In the genomic region with DNA sequence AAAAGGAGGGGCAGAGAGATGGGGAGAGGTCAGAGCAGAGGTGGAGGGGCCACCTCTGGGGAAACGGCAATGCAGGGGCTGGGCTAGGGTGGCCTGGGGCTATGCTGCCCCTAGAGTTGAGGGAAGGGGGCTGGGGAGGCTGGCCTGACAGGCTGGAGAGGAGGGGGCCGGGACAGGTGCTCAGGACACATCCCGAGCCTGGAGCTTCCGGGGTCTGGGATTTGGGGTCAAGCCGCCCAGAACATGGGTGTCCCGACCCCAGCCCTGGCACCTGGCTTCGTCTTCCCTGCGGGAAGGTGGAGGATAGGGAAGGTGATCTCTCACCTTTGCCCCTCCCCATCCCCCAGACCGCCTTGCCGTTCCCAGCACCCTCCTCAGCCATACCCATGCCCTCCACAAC, we compare ENCODE assay signal across 9 cellular contexts. TPM values are rescaled to one million over a fixed set of nuclear protein-coding genes. Genes with fewer than 3 reads are reported as not detected.
DNase-seq lines count a peak whose midpoint lies in the region; ATAC-seq, FAIRE-seq and TF ChIP-seq lines count a peak whose summit lies in the region.
"Had no signal": no experiment of that assay in that cellular context is flagged by ENCODE, and none has a peak within 500 bp of the region (broad histone marks: within the 10 kb centered on the region; RNA-seq: fewer than 3 reads in every experiment).

No MANE protein-coding gene starts in this region.

- peak overlapping the region; percentile 93 for H3K27ac Mint-ChIP-seq in stimulated activated naive CD8-positive, alpha-beta T cell treated with anti-CD3 and anti-CD28 coated beads, Interleukin-15, Interleukin-2, amounts not matched to agents 100 ng/mL and 50 ng/mL, for 24 hours

- no peak overlapping the region for H4K91ac ChIP-seq in neuronal stem cell (ENCODE audit: low read depth, low read length, poor library complexity)

- CTCF ChIA-PET in endothelial cell of umbilical vein (lab: Charles Lee): interaction anchor here (0.5 to 3.8 kb wide), 14 partner anchors 9 to 324 kb away, joined by 3 to 43 read pairs (median 6); partner anchors contain the start of gene ASF1B

- DNase-seq in stimulated activated naive CD8-positive, alpha-beta T cell treated with anti-CD3 and anti-CD28 coated beads, Interleukin-15, Interleukin-2, amounts not matched to agents 100 U/mL and 50 U/mL, for 24 hours: no peak
- no peak for DNase-seq in endothelial cell of umbilical vein (ENCODE audit: low read depth, low spot score)
- DNase-seq in neuronal stem cell (ENCODE audit: low spot score): no peak
- no peak for DNase-seq in AG20443 (ENCODE audit: low spot score)
- DNase-seq in stimulated activated CD4-positive, alpha-beta T cell treated with anti-CD3 and anti-CD28 coated beads, Interleukin-2, amount 100 ng/mL, for 48 hours: no peak
- DNase-seq in NCI-H2227 (lab: John Stamatoyannopoulos, UW; ENCODE audit: unreplicated experiment): no peak
- DNase-seq: foreskin melanocyte had no signal

- peaks cover 4% of the 10 kb centered on the region for H3K36me3 Mint-ChIP-seq in stimulated activated naive CD8-positive, alpha-beta T cell treated with anti-CD3 and anti-CD28 coated beads, Interleukin-15, Interleukin-2, amounts not matched to agents 100 ng/mL and 50 ng/mL, for 24 hours (ENCODE audit: low read depth)

- no peak for TF ChIP-seq POLR2A in endothelial cell of umbilical vein (IDR thresholded peaks at IDR 0.05; ENCODE audit: low read depth, low read length)

- no peaks in the 10 kb centered on the region for H4K20me1 ChIP-seq in endothelial cell of umbilical vein (replicated peaks; ENCODE audit: control insufficient read depth, extremely low read depth, insufficient read depth, low read length)

- TF ChIP-seq CTCF in endothelial cell of umbilical vein (IDR thresholded peaks at IDR 0.05; ENCODE audit: extremely low read depth in 1 of 2, insufficient read depth in 1 of 2, low read depth in 1 of 2, low read length in 2 of 2): no peak

- H2BK5ac ChIP-seq in neuronal stem cell (ENCODE audit: low read length): no peak overlapping the region

- H2BK120ac ChIP-seq in neuronal stem cell (ENCODE audit: low read depth, low read length): no peak overlapping the region

- H3K4me2 ChIP-seq in endothelial cell of umbilical vein (ENCODE audit: insufficient read depth, low read length) (peak overlapping the region; percentile 7), neuronal stem cell (ENCODE audit: insufficient read depth, low read length, poor library complexity, severe bottlenecking) (no peak overlapping the region)

- intact Hi-C loops in endothelial cell of umbilical vein (cut with micrococcal nuclease): loop anchor here (2.0 to 5.0 kb wide), 2 partner anchors 52 to 323 kb away; no protein-coding TSS in a partner anchor

- peak overlapping the region; percentile 42 for H3K27ac ChIP-seq in endothelial cell of umbilical vein (ENCODE audit: insufficient read depth, low read depth, low read length)
- H3K27ac ChIP-seq in neuronal stem cell (replicated peaks; ENCODE audit: low read length): peak overlapping the region; percentile 47

- no peak for FAIRE-seq in endothelial cell of umbilical vein (lab: Jason Lieb, UNC)

- POLR2A ChIA-PET in endothelial cell of umbilical vein (lab: Charles Lee): no interaction called here

- H4K8ac ChIP-seq in neuronal stem cell (ENCODE audit: low read depth, low read length): peak overlapping the region; percentile 21

- H2BK15ac ChIP-seq in neuronal stem cell (ENCODE audit: low read length): no peak overlapping the region

- H3K79me2 ChIP-seq in endothelial cell of umbilical vein (ENCODE audit: control insufficient read depth, insufficient read depth, low read length): no peaks in the 10 kb centered on the region

- H3K9me3 Mint-ChIP-seq in stimulated activated naive CD8-positive, alpha-beta T cell treated with anti-CD3 and anti-CD28 coated beads, Interleukin-15, Interleukin-2, amounts not matched to agents 100 ng/mL and 50 ng/mL, for 24 hours: no peaks in the 10 kb centered on the region

- no CpG with 5 or more reads among the region's 10 CpGs for WGBS in neuronal stem cell (ENCODE audit: extremely low coverage in 2 of 2, insufficient read length in 2 of 2, insufficient replicate concordance in 1 of 2), 2 donors

- H3K4me3 Mint-ChIP-seq in stimulated activated naive CD8-positive, alpha-beta T cell treated with anti-CD3 and anti-CD28 coated beads, Interleukin-15, Interleukin-2, amounts not matched to agents 100 ng/mL and 50 ng/mL, for 24 hours: peak overlapping the region; percentile 68

- H2BK12ac ChIP-seq in neuronal stem cell (ENCODE audit: low read length): no peak overlapping the region

- peak overlapping the region; percentile 48 for H3K9ac ChIP-seq in endothelial cell of umbilical vein (replicated peaks; ENCODE audit: extremely low read depth, insufficient read depth, low read length)
- H3K9ac ChIP-seq in neuronal stem cell (ENCODE audit: low read depth, low read length, poor library complexity): no peak overlapping the region

- H3K23ac ChIP-seq in neuronal stem cell (ENCODE audit: low read depth, low read length, poor library complexity): peak overlapping the region; percentile 27

- no peaks in the 10 kb centered on the region for H3K9me3 ChIP-seq in endothelial cell of umbilical vein (replicated peaks; ENCODE audit: control insufficient read depth, insufficient read depth, low read length)
- H3K9me3 ChIP-seq in neuronal stem cell (replicated peaks in 1 of 2; ENCODE audit: control insufficient read depth in 2 of 2, insufficient read depth in 1 of 2, low read depth in 1 of 2, low read length in 2 of 2): no peaks in the 10 kb centered on the region

- peak overlapping the region; percentile 53 for H3K18ac ChIP-seq in neuronal stem cell (ENCODE audit: low read length)

- peak overlapping the region; percentile 81 for H2AK5ac ChIP-seq in neuronal stem cell (ENCODE audit: low read depth, low read length)

- H3K79me1 ChIP-seq in neuronal stem cell (ENCODE audit: low read depth, low read length): peaks cover 13% of the 10 kb centered on the region

- H3K4ac ChIP-seq in neuronal stem cell (ENCODE audit: low read length): no peak overlapping the region

- no TSS peak for BruUV-seq in endothelial cell of umbilical vein (replicated peaks; lab: Mats Ljungman, UMichigan)

- H2AFZ ChIP-seq in endothelial cell of umbilical vein (ENCODE audit: low read depth, low read length): peak overlapping the region; percentile 25
- no peak overlapping the region for H2AFZ ChIP-seq in neuronal stem cell (ENCODE audit: low read length)

- H3K14ac ChIP-seq in neuronal stem cell (ENCODE audit: low read length): no peak overlapping the region

- H3K4me3 ChIP-seq in endothelial cell of umbilical vein (replicated peaks in 1 of 3; ENCODE audit: insufficient read depth in 1 of 3, low read depth in 1 of 3, low read length in 3 of 3): no peak overlapping the region
- no peak overlapping the region for H3K4me3 ChIP-seq in neuronal stem cell (ENCODE audit: low read length in 2 of 2)

- dilution Hi-C loops in endothelial cell of umbilical vein (cut with MboI; ENCODE audit: extremely low pct_ligation_motif_present, low sequenced_read_pairs): no loop called here

- no peak for ATAC-seq in stimulated activated naive CD8-positive, alpha-beta T cell treated with anti-CD3 and anti-CD28 coated beads, Interleukin-15, Interleukin-2, amounts not matched to agents 100 U/mL and 50 U/mL, for 24 hours
- ATAC-seq in HG03442 (IDR thresholded peaks at IDR 0.05; ENCODE audit: unreplicated experiment): no peak

- H3K9me1 ChIP-seq in endothelial cell of umbilical vein (replicated peaks; ENCODE audit: control insufficient read depth, extremely low read depth, insufficient read depth, low read length): no peaks in the 10 kb centered on the region

- no peaks in the 10 kb centered on the region for H3K27me3 Mint-ChIP-seq in stimulated activated naive CD8-positive, alpha-beta T cell treated with anti-CD3 and anti-CD28 coated beads, Interleukin-15, Interleukin-2, amounts not matched to agents 100 ng/mL and 50 ng/mL, for 24 hours

- H3K4me1 Mint-ChIP-seq in stimulated activated naive CD8-positive, alpha-beta T cell treated with anti-CD3 and anti-CD28 coated beads, Interleukin-15, Interleukin-2, amounts not matched to agents 100 ng/mL and 50 ng/mL, for 24 hours (ENCODE audit: low read depth): peaks cover 30% of the 10 kb centered on the region

- H3K4me1 ChIP-seq in endothelial cell of umbilical vein (ENCODE audit: control insufficient read depth, extremely low read depth, insufficient read depth, low read length) (peaks cover 24% of the 10 kb centered on the region), neuronal stem cell (ENCODE audit: control insufficient read depth in 2 of 2, insufficient read depth in 1 of 2, low read depth in 1 of 2, low read length in 2 of 2) (peaks cover 13 to 17% of the 10 kb centered on the region in 2 donors)

- H3K36me3 ChIP-seq in endothelial cell of umbilical vein (ENCODE audit: control insufficient read depth in 2 of 2, extremely low read depth in 1 of 2, insufficient read depth in 2 of 2, low read length in 2 of 2) (peaks cover 0 to 3% of the 10 kb centered on the region in 2 experiments), neuronal stem cell (replicated peaks in 1 of 2; ENCODE audit: control insufficient read depth in 2 of 2, insufficient read depth in 2 of 2, low read length in 2 of 2) (peaks cover 17 to 21% of the 10 kb centered on the region in 2 donors)

- H3K27me3 ChIP-seq in endothelial cell of umbilical vein (ENCODE audit: control insufficient read depth in 2 of 2, insufficient read depth in 2 of 2, low read length in 2 of 2) (no peaks in the 10 kb centered on the region), neuronal stem cell (ENCODE audit: control insufficient read depth in 3 of 3, insufficient read depth in 3 of 3, low read depth in 1 of 3, low read length in 3 of 3) (no peaks in the 10 kb centered on the region)

RNA-seq across cellular contexts. Expression of gene ASF1B, which starts 12.6 kb away (rescaled TPM):
- total RNA-seq in endothelial cell of umbilical vein: 37.1 and 39.1 TPM in 2 replicates
- 36.6 and 42.4 TPM in 2 replicates for polyA plus RNA-seq in endothelial cell of umbilical vein
- 36.8 and 38.5 TPM in 2 replicates for polyA plus RNA-seq in endothelial cell of umbilical vein (2011; cell fraction: cytosol; rRNA removed)
- polyA plus RNA-seq in endothelial cell of umbilical vein (2011; cell fraction: nucleus; rRNA removed): 14.1 and 14.4 TPM in 2 replicates
- 18.8 and 25.4 TPM in 2 replicates for polyA plus RNA-seq in endothelial cell of umbilical vein (2012)
- 16.8 and 18.4 TPM in 2 replicates for polyA minus RNA-seq in endothelial cell of umbilical vein
- 183 TPM for polyA minus RNA-seq in endothelial cell of umbilical vein (2011; cell fraction: cytosol; rRNA and poly(A)+ RNA removed)
- polyA minus RNA-seq in endothelial cell of umbilical vein (2011; cell fraction: nucleus; rRNA and poly(A)+ RNA removed): 4.8 and 6.0 TPM in 2 replicates
- 32.1 TPM for polyA plus RNA-seq in neuronal stem cell (2013, experiment 1 of 2)
- polyA plus RNA-seq in neuronal stem cell (2013, experiment 2 of 2): 30.3 TPM

RNA-seq across cellular contexts. Expression of gene PRKACA, which starts 31.4 kb away (rescaled TPM):
- total RNA-seq in endothelial cell of umbilical vein: 97.5 and 110 TPM in 2 replicates
- polyA plus RNA-seq in endothelial cell of umbilical vein: 29.9 and 44.2 TPM in 2 replicates
- 59.3 and 67.5 TPM in 2 replicates for polyA plus RNA-seq in endothelial cell of umbilical vein (2011; cell fraction: cytosol; rRNA removed)
- 33.2 and 33.7 TPM in 2 replicates for polyA plus RNA-seq in endothelial cell of umbilical vein (2011; cell fraction: nucleus; rRNA removed)
- polyA plus RNA-seq in endothelial cell of umbilical vein (2012): 83.5 and 89.6 TPM in 2 replicates
- polyA minus RNA-seq in endothelial cell of umbilical vein: 48.3 and 48.5 TPM in 2 replicates
- polyA minus RNA-seq in endothelial cell of umbilical vein (2011; cell fraction: cytosol; rRNA and poly(A)+ RNA removed): 25.4 TPM
- polyA minus RNA-seq in endothelial cell of umbilical vein (2011; cell fraction: nucleus; rRNA and poly(A)+ RNA removed): 16.0 and 18.2 TPM in 2 replicates
- polyA plus RNA-seq in neuronal stem cell (2013, experiment 1 of 2): 66.8 TPM
- 67.2 TPM for polyA plus RNA-seq in neuronal stem cell (2013, experiment 2 of 2)

RNA-seq across cellular contexts. Expression of gene ADGRL1, which starts 57.0 kb away (rescaled TPM):
- 5.4 and 7.3 TPM in 2 replicates for total RNA-seq in endothelial cell of umbilical vein
- 8.3 and 9.0 TPM in 2 replicates for polyA plus RNA-seq in endothelial cell of umbilical vein
- 2.9 and 3.6 TPM in 2 replicates for polyA plus RNA-seq in endothelial cell of umbilical vein (2011; cell fraction: cytosol; rRNA removed)
- 12.1 and 14.1 TPM in 2 replicates for polyA plus RNA-seq in endothelial cell of umbilical vein (2011; cell fraction: nucleus; rRNA removed)
- 3.2 and 5.6 TPM in 2 replicates for polyA plus RNA-seq in endothelial cell of umbilical vein (2012)
- polyA minus RNA-seq in endothelial cell of umbilical vein: 12.1 and 24.4 TPM in 2 replicates
- 8.3 TPM for polyA minus RNA-seq in endothelial cell of umbilical vein (2011; cell fraction: cytosol; rRNA and poly(A)+ RNA removed)
- polyA minus RNA-seq in endothelial cell of umbilical vein (2011; cell fraction: nucleus; rRNA and poly(A)+ RNA removed): 9.6 and 16.1 TPM in 2 replicates
- 41.4 TPM for polyA plus RNA-seq in neuronal stem cell (2013, experiment 1 of 2)
- 42.1 TPM for polyA plus RNA-seq in neuronal stem cell (2013, experiment 2 of 2)

RNA-seq across cellular contexts. Expression of gene SAMD1, which starts 58.5 kb away (rescaled TPM):
- 35.2 and 35.9 TPM in 2 replicates for total RNA-seq in endothelial cell of umbilical vein
- 13.8 and 14.1 TPM in 2 replicates for polyA plus RNA-seq in endothelial cell of umbilical vein
- polyA plus RNA-seq in endothelial cell of umbilical vein (2011; cell fraction: cytosol; rRNA removed): 11.0 and 14.1 TPM in 2 replicates
- polyA plus RNA-seq in endothelial cell of umbilical vein (2011; cell fraction: nucleus; rRNA removed): 21.4 and 22.8 TPM in 2 replicates
- 18.1 and 27.6 TPM in 2 replicates for polyA plus RNA-seq in endothelial cell of umbilical vein (2012)
- 6.2 and 7.8 TPM in 2 replicates for polyA minus RNA-seq in endothelial cell of umbilical vein
- polyA minus RNA-seq in endothelial cell of umbilical vein (2011; cell fraction: cytosol; rRNA and poly(A)+ RNA removed): 39.2 TPM
- polyA minus RNA-seq in endothelial cell of umbilical vein (2011; cell fraction: nucleus; rRNA and poly(A)+ RNA removed): 1.5 and 4.2 TPM in 2 replicates
- 57.9 TPM for polyA plus RNA-seq in neuronal stem cell (2013, experiment 1 of 2)
- polyA plus RNA-seq in neuronal stem cell (2013, experiment 2 of 2): 59.2 TPM
